In genomic region chr19:17336872-17337674, GRCh38 we compare ENCODE assay signal across 1 cellular context.
TF ChIP-seq lines count a peak whose summit lies in the region.

Gene GTPBP3, plus strand, starts transcription at chr19:17337553. Its CDS starts 59 bp downstream, at chr19:17337612.

TF ChIP-seq in HEK293, 187 proteins besides CTCF, POLR2A, EP300 and RAD21 (continued from another document and continues in another):
- TF ChIP-seq BCL6B (tag by site-specific recombination; IDR thresholded peaks at IDR 0.05) (no peak; the same call in 1 of the 2 replicates), ZNF239 (tag by site-specific recombination; IDR thresholded peaks at IDR 0.05) (peak; percentile 36; the same call in 1 of the 2 replicates), ZNF549 (tag by site-specific recombination; IDR thresholded peaks at IDR 0.05) (no peak), ZBTB10 (tag by site-specific recombination; IDR thresholded peaks at IDR 0.05) (peak; percentile 64; the same call in 1 of the 2 replicates), ZNF660 (tag by site-specific recombination; IDR thresholded peaks at IDR 0.05) (peak; percentile 96; the same call in 1 of the 2 replicates), ZNF155 (tag by site-specific recombination; IDR thresholded peaks at IDR 0.05) (no peak), ZNF354C (tag by site-specific recombination; IDR thresholded peaks at IDR 0.05; ENCODE audit: borderline replicate concordance, low read depth) (no peak), ZNF37A (tag by site-specific recombination; IDR thresholded peaks at IDR 0.05) (no peak), ZEB2 (tag by site-specific recombination; IDR thresholded peaks at IDR 0.05) (peak; percentile 90), ZNF132 (tag by site-specific recombination; IDR thresholded peaks at IDR 0.05; ENCODE audit: borderline replicate concordance) (no peak), ZBTB7A (tag by site-specific recombination; IDR thresholded peaks at IDR 0.05; ENCODE audit: low read depth) (peak; percentile 69), ZNF530 (tag by site-specific recombination; IDR thresholded peaks at IDR 0.05; ENCODE audit: low read depth) (no peak), ZNF621 (tag by site-specific recombination; IDR thresholded peaks at IDR 0.05) (no peak), ZNF280D (tag by site-specific recombination; IDR thresholded peaks at IDR 0.05) (peak; percentile 77; the same call in 1 of the 2 replicates), ZNF423 (tag by site-specific recombination; IDR thresholded peaks at IDR 0.05) (no peak), GFI1B (tag by site-specific recombination; IDR thresholded peaks at IDR 0.05) (peak; percentile 19; the same call in 1 of the 2 replicates), ZBTB20 (tag by site-specific recombination; IDR thresholded peaks at IDR 0.05) (peak; percentile 91), PRDM2 (tag by site-specific recombination; IDR thresholded peaks at IDR 0.05; ENCODE audit: borderline replicate concordance) (no peak), FEZF1 (tag by site-specific recombination; IDR thresholded peaks at IDR 0.05) (peak; percentile 97), ZNF248 (tag by site-specific recombination; IDR thresholded peaks at IDR 0.05) (no peak), ZNF214 (tag by site-specific recombination; IDR thresholded peaks at IDR 0.05; ENCODE audit: borderline replicate concordance) (no peak), ZNF157 (tag by site-specific recombination; IDR thresholded peaks at IDR 0.05) (no peak; the same call in 1 of the 2 replicates), KLF16 (tag by site-specific recombination; IDR thresholded peaks at IDR 0.05) (peak; percentile 100), ZNF544 (tag by site-specific recombination; IDR thresholded peaks at IDR 0.05) (no peak), ZNF600 (tag by site-specific recombination; IDR thresholded peaks at IDR 0.05) (peak; percentile 100), ZNF843 (tag by site-specific recombination; IDR thresholded peaks at IDR 0.05) (peak; percentile 48; the same call in 1 of the 2 replicates), ZNF707 (tag by site-specific recombination; IDR thresholded peaks at IDR 0.05) (no peak), ZNF10 (tag by site-specific recombination; IDR thresholded peaks at IDR 0.05) (peak; percentile 66; the same call in 1 of the 2 replicates), ZNF133 (tag by site-specific recombination; IDR thresholded peaks at IDR 0.05) (no peak), ZBTB17 (tag by site-specific recombination; IDR thresholded peaks at IDR 0.05) (peak; percentile 97), ZNF518A (tag by site-specific recombination; conservative IDR thresholded peaks at IDR 0.05; ENCODE audit: low read depth) (peak; percentile 84), GLI2 (tag by site-specific recombination; IDR thresholded peaks at IDR 0.05; ENCODE audit: borderline replicate concordance, low read depth) (no peak)
- TF ChIP-seq, protein P1, sequence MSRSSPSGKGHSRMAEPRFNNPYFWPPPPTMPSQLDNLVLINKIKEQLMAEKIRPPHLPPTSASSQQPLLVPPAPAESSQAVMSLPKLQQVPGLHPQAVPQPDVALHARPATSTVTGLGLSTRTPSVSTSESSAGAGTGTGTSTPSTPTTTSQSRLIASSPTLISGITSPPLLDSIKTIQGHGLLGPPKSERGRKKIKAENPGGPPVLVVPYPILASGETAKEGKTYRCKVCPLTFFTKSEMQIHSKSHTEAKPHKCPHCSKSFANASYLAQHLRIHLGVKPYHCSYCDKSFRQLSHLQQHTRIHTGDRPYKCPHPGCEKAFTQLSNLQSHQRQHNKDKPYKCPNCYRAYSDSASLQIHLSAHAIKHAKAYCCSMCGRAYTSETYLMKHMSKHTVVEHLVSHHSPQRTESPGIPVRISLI (tag by site-specific recombination; IDR thresholded peaks at IDR 0.05), result no peak
- TF ChIP-seq, protein P2, sequence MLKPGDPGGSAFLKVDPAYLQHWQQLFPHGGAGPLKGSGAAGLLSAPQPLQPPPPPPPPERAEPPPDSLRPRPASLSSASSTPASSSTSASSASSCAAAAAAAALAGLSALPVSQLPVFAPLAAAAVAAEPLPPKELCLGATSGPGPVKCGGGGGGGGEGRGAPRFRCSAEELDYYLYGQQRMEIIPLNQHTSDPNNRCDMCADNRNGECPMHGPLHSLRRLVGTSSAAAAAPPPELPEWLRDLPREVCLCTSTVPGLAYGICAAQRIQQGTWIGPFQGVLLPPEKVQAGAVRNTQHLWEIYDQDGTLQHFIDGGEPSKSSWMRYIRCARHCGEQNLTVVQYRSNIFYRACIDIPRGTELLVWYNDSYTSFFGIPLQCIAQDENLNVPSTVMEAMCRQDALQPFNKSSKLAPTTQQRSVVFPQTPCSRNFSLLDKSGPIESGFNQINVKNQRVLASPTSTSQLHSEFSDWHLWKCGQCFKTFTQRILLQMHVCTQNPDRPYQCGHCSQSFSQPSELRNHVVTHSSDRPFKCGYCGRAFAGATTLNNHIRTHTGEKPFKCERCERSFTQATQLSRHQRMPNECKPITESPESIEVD (tag by site-specific recombination; IDR thresholded peaks at IDR 0.05), result no peak
- TF ChIP-seq, protein P3, sequence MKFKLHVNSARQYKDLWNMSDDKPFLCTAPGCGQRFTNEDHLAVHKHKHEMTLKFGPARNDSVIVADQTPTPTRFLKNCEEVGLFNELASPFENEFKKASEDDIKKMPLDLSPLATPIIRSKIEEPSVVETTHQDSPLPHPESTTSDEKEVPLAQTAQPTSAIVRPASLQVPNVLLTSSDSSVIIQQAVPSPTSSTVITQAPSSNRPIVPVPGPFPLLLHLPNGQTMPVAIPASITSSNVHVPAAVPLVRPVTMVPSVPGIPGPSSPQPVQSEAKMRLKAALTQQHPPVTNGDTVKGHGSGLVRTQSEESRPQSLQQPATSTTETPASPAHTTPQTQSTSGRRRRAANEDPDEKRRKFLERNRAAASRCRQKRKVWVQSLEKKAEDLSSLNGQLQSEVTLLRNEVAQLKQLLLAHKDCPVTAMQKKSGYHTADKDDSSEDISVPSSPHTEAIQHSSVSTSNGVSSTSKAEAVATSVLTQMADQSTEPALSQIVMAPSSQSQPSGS (tag by site-specific recombination; IDR thresholded peaks at IDR 0.05; ENCODE audit: low read depth), result peak; percentile 15; the same call in 1 of the 2 replicates
